10 cellular contexts compared by ENCODE assay signal in genomic region chr2:196591004-196591403, GRCh38.
"Had no signal": no experiment of that assay in that cellular context is flagged by ENCODE, and none has a peak within 500 bp of the region (broad histone marks: within the 10 kb centered on the region; RNA-seq: fewer than 3 reads in every experiment).

No MANE protein-coding gene starts in this region.

- ATAC-seq: left cardiac atrium; natural killer cell; stimulated activated naive CD8-positive, alpha-beta T cell treated with anti-CD3 and anti-CD28 coated beads, Interleukin-15, amount 100 ng/mL, for 72 hours had no signal

- DNase-seq: activated naive CD4-positive, alpha-beta T cell treated with anti-CD3 and anti-CD28 coated beads, Interleukin-2, amount 10 ng/mL, durations not matched to agents 7 days and 5 days; dermis blood vessel endothelial cell; endodermal cell; erythroblast; left cardiac atrium; natural killer cell; ovary; stimulated activated CD4-positive, alpha-beta T cell treated with anti-CD3 and anti-CD28 coated beads, Interleukin-4, amount 100 ng/mL, for 4 hours; stimulated activated naive CD8-positive, alpha-beta T cell treated with anti-CD3 and anti-CD28 coated beads, Interleukin-15, amount 100 ng/mL, for 72 hours; thyroid gland had no signal

- H3K4me3 ChIP-seq: ovary, thyroid gland had no signal

- H3K27me3 ChIP-seq: ovary, thyroid gland had no signal

- H3K9me3 ChIP-seq: ovary, thyroid gland had no signal

- H3K27ac ChIP-seq: ovary, thyroid gland had no signal

- H3K36me3 ChIP-seq: ovary, thyroid gland had no signal
